Comparison of ENCODE assay signal across 13 cellular contexts in genomic region chr10:63054889-63055606, GRCh38.
"Had no signal": no experiment of that assay in that cellular context is flagged by ENCODE, and none has a peak within 500 bp of the region (broad histone marks: within the 10 kb centered on the region; RNA-seq: fewer than 3 reads in every experiment).

No MANE protein-coding gene starts in this region.

- H3K4me1 ChIP-seq: left lung, pancreas, sigmoid colon, spleen, tibial artery, vagina had no signal

- H3K9me3 ChIP-seq: left lung, mucosa of descending colon, pancreas, sigmoid colon, spleen, tibial artery, vagina had no signal

- H3K4me1 Mint-ChIP-seq: naive thymus-derived CD4-positive, alpha-beta T cell; T-cell had no signal

- H3K27ac ChIP-seq: cardiac muscle cell, left lung, pancreas, sigmoid colon, spleen, tibial artery, vagina had no signal

- H3K36me3 Mint-ChIP-seq: activated CD4-positive, alpha-beta memory T cell treated with anti-CD3 and anti-CD28 coated beads for 36 hours; naive thymus-derived CD4-positive, alpha-beta T cell; T-cell had no signal

- ATAC-seq: left lung; mucosa of descending colon; naive thymus-derived CD4-positive, alpha-beta T cell; pancreas; T-cell had no signal

- H3K27me3 ChIP-seq: cardiac muscle cell, left lung, sigmoid colon, spleen, tibial artery, vagina had no signal

- H3K9me3 Mint-ChIP-seq: activated CD4-positive, alpha-beta memory T cell treated with anti-CD3 and anti-CD28 coated beads for 36 hours; T-cell had no signal

- DNase-seq: activated CD4-positive, alpha-beta memory T cell treated with anti-CD3 and anti-CD28 coated beads for 36 hours; activated T-cell treated with anti-CD3 and anti-CD28 coated beads, Interleukin-2, amount 50 U/mL, for 48 hours; left lung; mucosa of descending colon; naive thymus-derived CD4-positive, alpha-beta T cell; pancreas; sigmoid colon; spleen; T-cell; T-helper 9 cell; tibial artery had no signal

- H3K4me3 ChIP-seq: cardiac muscle cell, left lung, mucosa of descending colon, pancreas, sigmoid colon, spleen, tibial artery, vagina had no signal

- H3K4me3 Mint-ChIP-seq: activated CD4-positive, alpha-beta memory T cell treated with anti-CD3 and anti-CD28 coated beads for 36 hours; naive thymus-derived CD4-positive, alpha-beta T cell; T-cell had no signal

- H3K27ac Mint-ChIP-seq: activated CD4-positive, alpha-beta memory T cell treated with anti-CD3 and anti-CD28 coated beads for 36 hours; naive thymus-derived CD4-positive, alpha-beta T cell; T-cell had no signal

- H3K36me3 ChIP-seq: cardiac muscle cell, left lung, pancreas, sigmoid colon, spleen, tibial artery, vagina had no signal
